In the genomic region with DNA sequence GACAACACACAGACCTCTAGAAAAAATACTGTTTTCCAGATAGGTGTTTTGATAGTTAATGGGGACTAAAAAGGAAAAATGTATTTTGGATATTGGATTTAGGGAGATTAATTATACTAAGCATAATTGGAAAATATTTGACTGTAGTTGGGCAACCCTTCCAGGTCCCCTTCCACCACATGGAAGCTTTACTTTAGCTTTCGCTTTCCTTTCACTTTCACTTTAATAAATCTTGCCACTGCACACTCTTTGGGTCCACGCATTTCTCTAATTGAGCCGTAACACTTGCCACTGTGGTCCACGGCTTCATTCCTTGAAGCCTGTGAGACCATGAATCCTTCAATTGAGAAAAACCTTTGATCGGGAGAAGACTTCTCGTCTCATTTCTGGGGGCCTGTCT, we compare ENCODE assay signal across 20 cellular contexts. TPM values are rescaled to one million over a fixed set of nuclear protein-coding genes. Genes with fewer than 3 reads are reported as not detected.
A peak's percentile ranks its signal among the peaks of the same experiment; 100 is the strongest.
DNase-seq lines count a peak whose midpoint lies in the region; ATAC-seq, FAIRE-seq and TF ChIP-seq lines count a peak whose summit lies in the region.
"Had no signal": no experiment of that assay in that cellular context is flagged by ENCODE, and none has a peak within 500 bp of the region (broad histone marks: within the 10 kb centered on the region; RNA-seq: fewer than 3 reads in every experiment).

No MANE protein-coding gene starts in this region.

- H3K27ac ChIP-seq in SK-N-SH (ENCODE audit: low read depth in 2 of 2, low read length in 1 of 2), result no peak overlapping the region
- no peak overlapping the region for H3K27ac ChIP-seq in HepG2 (ENCODE audit: extremely low read length, insufficient read depth, low read length)
- H3K27ac ChIP-seq: C4-2B had no signal

- POLR2A ChIA-PET in SK-N-SH (lab: Yijun Ruan, JAX), result no interaction called here
- POLR2A ChIA-PET in HepG2 (lab: Yijun Ruan, JAX), result no interaction called here

- TF ChIP-seq POLR2A in HepG2 (IDR thresholded peaks at IDR 0.05; ENCODE audit: insufficient read depth in 1 of 2, low read depth in 2 of 2, low read length in 2 of 2), result no peak

- no peaks in the 10 kb centered on the region for H4K20me1 ChIP-seq in SK-N-SH (ENCODE audit: insufficient read depth)
- no peaks in the 10 kb centered on the region for H4K20me1 ChIP-seq in HepG2 (ENCODE audit: insufficient read depth, low read length)

- WGBS in SK-N-SH (ENCODE audit: low lambda C conversion rate), result 82% methylated on average over 6 of the region's 6 CpGs
- 88% methylated on average over 6 of the region's 6 CpGs for WGBS in HepG2 (ENCODE audit: low lambda C conversion rate)

- TF ChIP-seq RAD21 in SK-N-SH (IDR thresholded peaks at IDR 0.05; ENCODE audit: low read length) (no peak), HepG2 (CRISPR knock-in tag; IDR thresholded peaks at IDR 0.05) (no peak)

- TF ChIP-seq CTCF in SK-N-SH (IDR thresholded peaks at IDR 0.05), result no peak
- no peak for TF ChIP-seq CTCF in HepG2 (CRISPR knock-in tag; IDR thresholded peaks at IDR 0.05)

- BruUV-seq in HepG2 (replicated peaks; lab: Mats Ljungman, UMichigan), result no TSS peak

- no peaks in the 10 kb centered on the region for H3K36me3 ChIP-seq in SK-N-SH (replicated peaks in 1 of 2; ENCODE audit: control insufficient read depth in 1 of 2, insufficient read depth in 2 of 2, low read length in 1 of 2)
- H3K36me3 ChIP-seq in HepG2 (replicated peaks in 1 of 2; ENCODE audit: control insufficient read depth in 1 of 2, insufficient read depth in 2 of 2, low read length in 2 of 2), result no peaks in the 10 kb centered on the region

- no peaks in the 10 kb centered on the region for H3K9me2 ChIP-seq in SK-N-SH

- H3K4me2 ChIP-seq in SK-N-SH, result peak overlapping the region; percentile 5; the same call in 1 of the 2 replicates
- 0 out of 2 replicates have a peak overlapping the region, but pooled peaks have one; percentile 1 for H3K4me2 ChIP-seq in HepG2 (ENCODE audit: low read depth, low read length)

- ATAC-seq in SK-N-SH treated with all-trans-retinoic acid at 6 μM for 48 hours (no peak), HepG2 (no peak), GM21515 (IDR thresholded peaks at IDR 0.05; ENCODE audit: unreplicated experiment) (no peak), HG03457 (IDR thresholded peaks at IDR 0.05; ENCODE audit: unreplicated experiment) (no peak)

- H3K4me3 ChIP-seq in SK-N-SH (ENCODE audit: low read depth in 2 of 2, low read length in 1 of 2), result 0 out of 4 replicates have a peak overlapping the region, but pooled peaks of 1 of the 2 experiments have one; percentile 31
- no peak overlapping the region for H3K4me3 ChIP-seq in HepG2 (replicated peaks in 1 of 3; ENCODE audit: insufficient read depth in 1 of 3, low read depth in 2 of 3, low read length in 3 of 3)

- H3F3A ChIP-seq in SK-N-SH (replicated peaks; ENCODE audit: insufficient read depth), result no peaks in the 10 kb centered on the region

- no peak for FAIRE-seq in HepG2 (lab: Jason Lieb, UNC)
- FAIRE-seq: GM19239, H54, RCC 7860 had no signal

- H3K9me3 ChIP-seq in SK-N-SH, result no peaks in the 10 kb centered on the region
- no peaks in the 10 kb centered on the region for H3K9me3 ChIP-seq in HepG2 (ENCODE audit: low read length)

- in situ Hi-C loops in HepG2 (cut with HindIII; ENCODE audit: extremely low pct_ligation_motif_present, low pct_unique_long_range_greater_than_20kb), result no loop called here

- H3K9ac ChIP-seq in SK-N-SH (no peak overlapping the region), HepG2 (ENCODE audit: insufficient read depth, low read depth, low read length) (no peak overlapping the region)

- no peak for TF ChIP-seq EP300 in SK-N-SH (IDR thresholded peaks at IDR 0.05; ENCODE audit: borderline replicate concordance in 1 of 2, low read depth in 1 of 2, low read length in 1 of 2)
- TF ChIP-seq EP300 in HepG2 (IDR thresholded peaks at IDR 0.05; ENCODE audit: low read depth in 2 of 2, low read length in 2 of 2), result no peak
- no peak for TF ChIP-seq EP300 in HepG2 (CRISPR knock-in tag; IDR thresholded peaks at IDR 0.05; ENCODE audit: borderline replicate concordance)

- H3K27me3 ChIP-seq in SK-N-SH (ENCODE audit: insufficient read depth), result no peaks in the 10 kb centered on the region
- no peaks in the 10 kb centered on the region for H3K27me3 ChIP-seq in HepG2 (ENCODE audit: control insufficient read depth in 1 of 2, insufficient read depth in 2 of 2, low read length in 2 of 2)

- no peak overlapping the region for H2AFZ ChIP-seq in SK-N-SH (ENCODE audit: low read depth)
- no peak overlapping the region for H2AFZ ChIP-seq in HepG2 (ENCODE audit: low read length)

- intact Hi-C loops in HepG2 (cut with micrococcal nuclease; ENCODE audit: unreplicated experiment), result no loop called here

- no peak for DNase-seq in SK-N-SH
- peak; percentile 64 for DNase-seq in OCI-M1 (lab: John Stamatoyannopoulos, UW)
- no peak for DNase-seq in HepG2 (ENCODE audit: low spot score)
- no peak for DNase-seq in stimulated activated CD8-positive, alpha-beta memory T cell treated with anti-CD3 and anti-CD28 coated beads, Interleukin-4, amount 100 ng/mL, for 48 hours
- DNase-seq in medulla oblongata (ENCODE audit: extremely low spot score), result no peak
- DNase-seq: COR-L47, MV-4-11, NCI-H1436 treated with DMSO at 0.1 percent for 48 hours, NCI-H2029 treated with DMSO at 0.1 percent for 48 hours, NCI-H510A, NCI-H82, SHP77 treated with DMSO at 0.1 percent for 48 hours had no signal

- no peaks in the 10 kb centered on the region for H3K4me1 ChIP-seq in SK-N-SH (ENCODE audit: control insufficient read depth in 1 of 2, insufficient read depth in 2 of 2, low read depth in 1 of 2, low read length in 1 of 2)
- H3K4me1 ChIP-seq in HepG2 (ENCODE audit: insufficient read depth, low read length), result peaks cover 8% of the 10 kb centered on the region; the same call in 1 of the 2 replicates

- H3K79me2 ChIP-seq in SK-N-SH (ENCODE audit: insufficient read depth) (no peaks in the 10 kb centered on the region), HepG2 (ENCODE audit: insufficient read depth, low read length) (no peaks in the 10 kb centered on the region)

- CTCF ChIA-PET in SK-N-SH (lab: Yijun Ruan, JAX) (no interaction called here), HepG2 (lab: Yijun Ruan, JAX; ENCODE audit: low intra/inter-chr PET ratio, low total read pairs) (no interaction called here)

RNA-seq across cellular contexts. Expression of gene GLDN, which starts 15.5 kb away (rescaled TPM):
- polyA plus RNA-seq in SK-N-SH (2012; rRNA removed) (not detected in 2 replicates), HepG2 (2011; rRNA removed) (1.0 and 1.5 TPM in 2 replicates)
- polyA plus RNA-seq in SK-N-SH (2012; cell fraction: cytosol; rRNA removed), result 0.01 TPM in 1 of 2 replicates, not detected in the other
- 0.02 TPM in 1 of 2 replicates, not detected in the other for polyA plus RNA-seq in SK-N-SH (2012; cell fraction: nucleus; rRNA removed)
- total RNA-seq in HepG2 (2016; rRNA removed; fragmentation: Illumina TruSeq; extraction: Trizol), result 0.59 and 0.86 TPM in 2 replicates
- total RNA-seq in HepG2 (2016; cell fraction: cytosol; rRNA removed; fragmentation: Illumina TruSeq; extraction: Trizol; ENCODE audit: low read depth), result 0.10 TPM in 1 of 2 replicates, not detected in the other
- 0.82 and 0.89 TPM in 2 replicates for total RNA-seq in HepG2 (2016; cell fraction: insoluble cytoplasmic fraction; rRNA removed; fragmentation: Illumina TruSeq; extraction: Trizol)
- 0.31 and 0.37 TPM in 2 replicates for total RNA-seq in HepG2 (2016; cell fraction: membrane; rRNA removed; fragmentation: Illumina TruSeq; extraction: Trizol)
- total RNA-seq in HepG2 (2016; cell fraction: nucleus; rRNA removed; fragmentation: Illumina TruSeq; extraction: Trizol), result 1.6 and 2.0 TPM in 2 replicates
- polyA plus RNA-seq in HepG2 (2011; cell fraction: cytosol; rRNA removed), result 0.38 and 0.44 TPM in 2 replicates
- 2.3 and 2.8 TPM in 2 replicates for polyA plus RNA-seq in HepG2 (2011; cell fraction: nucleus; rRNA removed)
- 1.0 and 1.7 TPM in 2 replicates for polyA plus RNA-seq in HepG2 (2012)
- 0.06 TPM in 1 of 2 replicates, not detected in the other for polyA plus RNA-seq in HepG2 (2016; cell fraction: cytosol; fragmentation: Illumina TruSeq; extraction: Trizol; ENCODE audit: low read depth)
- 0.37 TPM in 2 replicates for polyA plus RNA-seq in HepG2 (2016; cell fraction: insoluble cytoplasmic fraction; fragmentation: Illumina TruSeq; extraction: Trizol; ENCODE audit: low read depth)
- 0.20 and 0.24 TPM in 2 replicates for polyA plus RNA-seq in HepG2 (2016; cell fraction: membrane; fragmentation: Illumina TruSeq; extraction: Trizol; ENCODE audit: low read depth)
- polyA plus RNA-seq in HepG2 (2016; cell fraction: nucleus; fragmentation: Illumina TruSeq; extraction: Trizol; ENCODE audit: insufficient read depth, low read depth), result 2.0 and 2.3 TPM in 2 replicates
- polyA minus RNA-seq in HepG2 (2011; rRNA and poly(A)+ RNA removed; ENCODE audit: low replicate concordance), result 1.5 TPM in 1 of 2 replicates, not detected in the other
- 0.26 and 0.49 TPM in 2 replicates for polyA minus RNA-seq in HepG2 (2011; cell fraction: cytosol; rRNA and poly(A)+ RNA removed)
- polyA minus RNA-seq in HepG2 (2011; cell fraction: nucleus; rRNA and poly(A)+ RNA removed), result 4.9 and 5.5 TPM in 2 replicates

RNA-seq across cellular contexts. Expression of gene CYP19A1, which starts 18.6 kb away (rescaled TPM):
- 0.03 TPM in 1 of 2 replicates, not detected in the other for polyA plus RNA-seq in SK-N-SH (2012; rRNA removed)
- not detected in 2 replicates for polyA plus RNA-seq in SK-N-SH (2012; cell fraction: cytosol; rRNA removed)
- polyA plus RNA-seq in SK-N-SH (2012; cell fraction: nucleus; rRNA removed), result not detected in 2 replicates
- 9.1 and 10.9 TPM in 2 replicates for total RNA-seq in HepG2 (2016; rRNA removed; fragmentation: Illumina TruSeq; extraction: Trizol)
- total RNA-seq in HepG2 (2016; cell fraction: cytosol; rRNA removed; fragmentation: Illumina TruSeq; extraction: Trizol; ENCODE audit: low read depth), result 1.5 and 2.4 TPM in 2 replicates
- 9.6 and 9.7 TPM in 2 replicates for total RNA-seq in HepG2 (2016; cell fraction: insoluble cytoplasmic fraction; rRNA removed; fragmentation: Illumina TruSeq; extraction: Trizol)
- total RNA-seq in HepG2 (2016; cell fraction: membrane; rRNA removed; fragmentation: Illumina TruSeq; extraction: Trizol), result 6.7 and 9.2 TPM in 2 replicates
- 13.6 and 15.6 TPM in 2 replicates for total RNA-seq in HepG2 (2016; cell fraction: nucleus; rRNA removed; fragmentation: Illumina TruSeq; extraction: Trizol)
- 23.0 and 23.9 TPM in 2 replicates for polyA plus RNA-seq in HepG2 (2011; rRNA removed)
- polyA plus RNA-seq in HepG2 (2011; cell fraction: cytosol; rRNA removed), result 28.9 and 50.2 TPM in 2 replicates
- polyA plus RNA-seq in HepG2 (2011; cell fraction: nucleus; rRNA removed), result 15.5 and 19.9 TPM in 2 replicates
- polyA plus RNA-seq in HepG2 (2012), result 25.6 and 28.5 TPM in 2 replicates
- 2.6 and 3.1 TPM in 2 replicates for polyA plus RNA-seq in HepG2 (2016; cell fraction: cytosol; fragmentation: Illumina TruSeq; extraction: Trizol; ENCODE audit: low read depth)
- 4.9 and 8.2 TPM in 2 replicates for polyA plus RNA-seq in HepG2 (2016; cell fraction: insoluble cytoplasmic fraction; fragmentation: Illumina TruSeq; extraction: Trizol; ENCODE audit: low read depth)
- polyA plus RNA-seq in HepG2 (2016; cell fraction: membrane; fragmentation: Illumina TruSeq; extraction: Trizol; ENCODE audit: low read depth), result 2.7 and 2.9 TPM in 2 replicates
- 8.2 and 8.3 TPM in 2 replicates for polyA plus RNA-seq in HepG2 (2016; cell fraction: nucleus; fragmentation: Illumina TruSeq; extraction: Trizol; ENCODE audit: insufficient read depth, low read depth)
- polyA minus RNA-seq in HepG2 (2011; rRNA and poly(A)+ RNA removed; ENCODE audit: low replicate concordance), result 67.8 TPM in 1 of 2 replicates, not detected in the other
- polyA minus RNA-seq in HepG2 (2011; cell fraction: cytosol; rRNA and poly(A)+ RNA removed), result 24.8 and 37.2 TPM in 2 replicates
- polyA minus RNA-seq in HepG2 (2011; cell fraction: nucleus; rRNA and poly(A)+ RNA removed), result 31.2 and 42.5 TPM in 2 replicates
- total RNA-seq: A172 had no signal
